Comparison of ENCODE assay signal across 1 cellular context in the genomic region with DNA sequence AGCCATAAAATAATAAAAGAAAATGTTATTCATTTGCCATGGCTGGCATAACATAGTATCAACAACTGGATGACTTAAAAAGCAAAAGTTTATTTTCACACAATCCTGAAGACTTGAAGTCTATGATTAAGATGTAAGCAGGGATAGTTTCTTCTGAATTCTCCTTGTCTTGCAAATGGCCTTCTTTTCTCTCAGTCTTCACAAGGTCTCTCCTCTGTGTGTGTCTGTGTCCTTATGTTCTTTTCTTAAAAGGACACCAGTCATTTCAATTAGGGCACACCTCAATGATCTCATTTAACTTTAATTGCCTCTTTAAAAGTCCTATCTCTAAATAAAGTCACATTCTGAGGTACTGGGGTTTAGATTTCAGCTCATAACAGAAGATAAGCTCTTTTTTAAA.
TF ChIP-seq lines count a peak whose summit lies in the region.

No MANE protein-coding gene starts in this region.

TF ChIP-seq in H1, 55 proteins besides CTCF, POLR2A, EP300 and RAD21:
- TF ChIP-seq GTF2F1 (IDR thresholded peaks at IDR 0.05; ENCODE audit: borderline replicate concordance, low read depth, low read length) (no peak), BACH1 (IDR thresholded peaks at IDR 0.05; ENCODE audit: low read length) (no peak), YY1 (IDR thresholded peaks at IDR 0.05; ENCODE audit: low read depth, low read length) (no peak), CHD1 (IDR thresholded peaks at IDR 0.05; ENCODE audit: low read depth, low read length) (no peak), SAP30 (IDR thresholded peaks at IDR 0.05; ENCODE audit: insufficient read depth, insufficient replicate concordance, low read length) (no peak), POU5F1 (IDR thresholded peaks at IDR 0.05; ENCODE audit: low read depth, low read length) (no peak), CTBP2 (IDR thresholded peaks at IDR 0.05; ENCODE audit: borderline replicate concordance, insufficient read depth, insufficient read length, low read length) (no peak), SP2 (IDR thresholded peaks at IDR 0.05; ENCODE audit: low read length) (no peak), CHD2 (IDR thresholded peaks at IDR 0.05; ENCODE audit: low read length) (no peak), PHF8 (conservative IDR thresholded peaks at IDR 0.05; ENCODE audit: low read depth, low read length) (no peak), KDM5A (IDR thresholded peaks at IDR 0.05; ENCODE audit: low read length) (no peak), NANOG (IDR thresholded peaks at IDR 0.05; ENCODE audit: insufficient read depth, low read depth, low read length, poor library complexity, severe bottlenecking) (no peak), RNF2 (IDR thresholded peaks at IDR 0.05; ENCODE audit: borderline replicate concordance, low read depth, low read length, missing control alignments, poor library complexity, severe bottlenecking) (no peak)
- TF ChIP-seq, protein P1, sequence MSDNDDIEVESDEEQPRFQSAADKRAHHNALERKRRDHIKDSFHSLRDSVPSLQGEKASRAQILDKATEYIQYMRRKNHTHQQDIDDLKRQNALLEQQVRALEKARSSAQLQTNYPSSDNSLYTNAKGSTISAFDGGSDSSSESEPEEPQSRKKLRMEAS (IDR thresholded peaks at IDR 0.05): no peak
- TF ChIP-seq, protein P2, sequence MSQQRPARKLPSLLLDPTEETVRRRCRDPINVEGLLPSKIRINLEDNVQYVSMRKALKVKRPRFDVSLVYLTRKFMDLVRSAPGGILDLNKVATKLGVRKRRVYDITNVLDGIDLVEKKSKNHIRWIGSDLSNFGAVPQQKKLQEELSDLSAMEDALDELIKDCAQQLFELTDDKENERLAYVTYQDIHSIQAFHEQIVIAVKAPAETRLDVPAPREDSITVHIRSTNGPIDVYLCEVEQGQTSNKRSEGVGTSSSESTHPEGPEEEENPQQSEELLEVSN (IDR thresholded peaks at IDR 0.05): no peak
- TF ChIP-seq, protein P3, sequence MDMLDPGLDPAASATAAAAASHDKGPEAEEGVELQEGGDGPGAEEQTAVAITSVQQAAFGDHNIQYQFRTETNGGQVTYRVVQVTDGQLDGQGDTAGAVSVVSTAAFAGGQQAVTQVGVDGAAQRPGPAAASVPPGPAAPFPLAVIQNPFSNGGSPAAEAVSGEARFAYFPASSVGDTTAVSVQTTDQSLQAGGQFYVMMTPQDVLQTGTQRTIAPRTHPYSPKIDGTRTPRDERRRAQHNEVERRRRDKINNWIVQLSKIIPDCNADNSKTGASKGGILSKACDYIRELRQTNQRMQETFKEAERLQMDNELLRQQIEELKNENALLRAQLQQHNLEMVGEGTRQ (IDR thresholded peaks at IDR 0.05; ENCODE audit: low read length): no peak
